In the genomic region with DNA sequence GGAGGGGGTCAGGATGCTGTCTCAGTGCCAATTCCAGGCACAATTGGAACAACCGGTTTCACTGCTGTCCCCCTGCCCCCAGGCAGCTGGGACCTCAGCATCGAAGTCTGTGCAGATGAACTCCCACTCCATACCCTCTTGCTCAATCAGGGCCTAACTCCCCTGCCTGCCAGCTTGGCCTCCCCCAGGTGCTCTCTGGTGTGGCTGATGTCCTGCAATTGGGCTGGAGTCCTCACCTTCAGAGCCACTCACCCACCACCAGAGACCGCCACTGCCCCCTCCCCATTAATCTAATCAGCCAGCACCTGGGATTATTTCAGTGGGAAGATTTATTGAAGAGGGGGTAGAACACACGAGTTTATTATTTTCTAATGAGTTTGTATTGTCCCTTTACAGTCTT, we compare ENCODE assay signal across 20 cellular contexts.
"Had no signal": no experiment of that assay in that cellular context is flagged by ENCODE, and none has a peak within 500 bp of the region (broad histone marks: within the 10 kb centered on the region; RNA-seq: fewer than 3 reads in every experiment).

No MANE protein-coding gene starts in this region.

- H3K27me3 Mint-ChIP-seq: naive thymus-derived CD8-positive, alpha-beta T cell had no signal

- H3K4me3 Mint-ChIP-seq: immature natural killer cell; naive thymus-derived CD8-positive, alpha-beta T cell had no signal

- DNase-seq: activated CD4-positive, alpha-beta T cell treated with anti-CD3 and anti-CD28 coated beads, Interleukin-2, amount 50 U/mL, for 1 hour; activated CD4-positive, CD25-positive, alpha-beta regulatory T cell; activated naive CD4-positive, alpha-beta T cell treated with anti-CD3 and anti-CD28 coated beads, Interleukin-2, amount 50 U/mL, for 16 hours; activated T-cell treated with anti-CD3 and anti-CD28 coated beads for 4 hours; adrenal gland; caudate nucleus; colonic mucosa; effector memory CD4-positive, alpha-beta T cell; hippocampal formation; immature natural killer cell; left cardiac atrium; naive thymus-derived CD8-positive, alpha-beta T cell; psoas muscle; stimulated activated CD4-positive, alpha-beta T cell treated with anti-CD3 and anti-CD28 coated beads, Interleukin-2, amount 100 ng/mL, for 24 hours; stimulated activated naive CD4-positive, alpha-beta T cell had no signal

- H3K9me3 Mint-ChIP-seq: activated T-helper 2 cell treated with anti-CD3 and anti-CD28 coated beads, Interferon-gamma antibody, Interleukin-2, Interleukin-4, amounts not matched to agents 10 μg/mL and 5 μg/mL and 100 μg/mL, durations not matched to agents 14 hours and 24 hours and 36 hours; immature natural killer cell; naive thymus-derived CD8-positive, alpha-beta T cell had no signal

- H3K4me3 ChIP-seq: adrenal gland, colonic mucosa, lung, psoas muscle, suprapubic skin, upper lobe of left lung had no signal

- H3K9me3 ChIP-seq: adrenal gland, colonic mucosa, psoas muscle, suprapubic skin, upper lobe of left lung had no signal

- H3K27ac Mint-ChIP-seq: activated T-helper 2 cell treated with anti-CD3 and anti-CD28 coated beads, Interferon-gamma antibody, Interleukin-2, Interleukin-4, amounts not matched to agents 10 μg/mL and 5 μg/mL and 100 μg/mL, durations not matched to agents 14 hours and 24 hours and 36 hours; immature natural killer cell had no signal

- H3K27me3 ChIP-seq: adrenal gland, colonic mucosa, suprapubic skin, upper lobe of left lung had no signal

- H3K27ac ChIP-seq: adrenal gland, colonic mucosa, psoas muscle, suprapubic skin, upper lobe of left lung had no signal

- H3K4me1 ChIP-seq: adrenal gland, colonic mucosa, psoas muscle had no signal

- H3K36me3 ChIP-seq: adrenal gland, colonic mucosa, suprapubic skin, upper lobe of left lung had no signal

- ATAC-seq: left cardiac atrium; naive thymus-derived CD8-positive, alpha-beta T cell; psoas muscle; sciatic nerve had no signal
